Comparison of ENCODE assay signal across 9 cellular contexts in the genomic region with DNA sequence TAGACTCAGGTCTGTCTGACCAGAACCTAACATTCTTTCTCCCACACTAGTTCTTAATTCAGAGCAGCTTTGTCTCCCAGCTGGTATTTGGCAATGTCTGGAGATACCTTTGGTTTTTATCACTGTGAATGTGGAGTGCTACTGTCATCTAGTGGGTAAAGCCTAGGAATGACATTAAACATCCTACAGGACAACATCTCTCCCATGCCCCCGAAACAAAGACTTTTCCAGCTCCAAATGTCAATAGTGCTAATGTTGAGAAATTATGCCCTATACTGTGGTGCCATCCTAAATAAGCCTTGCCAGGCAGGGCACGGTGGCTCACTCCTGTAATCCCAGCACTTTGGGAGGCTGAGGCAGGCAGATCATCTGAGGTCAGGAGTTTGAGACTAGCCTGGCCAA. TPM values are rescaled to one million over a fixed set of nuclear protein-coding genes. Genes with fewer than 3 reads are reported as not detected.
DNase-seq lines count a peak whose midpoint lies in the region; ATAC-seq and TF ChIP-seq lines count a peak whose summit lies in the region.
"Had no signal": no experiment of that assay in that cellular context is flagged by ENCODE, and none has a peak within 500 bp of the region (broad histone marks: within the 10 kb centered on the region; RNA-seq: fewer than 3 reads in every experiment).

No MANE protein-coding gene starts in this region.

- no peaks in the 10 kb centered on the region for H3K36me3 ChIP-seq in ovary

- H3K4me3 ChIP-seq in HFF-Myc (replicated peaks; ENCODE audit: low read depth, low read length) (no peak overlapping the region), astrocyte of the cerebellum (ENCODE audit: low read depth, low read length) (no peak overlapping the region), ovary (no peak overlapping the region)

- H3K9me3 ChIP-seq in ovary: no peaks in the 10 kb centered on the region

- TF ChIP-seq CTCF in HFF-Myc (IDR thresholded peaks at IDR 0.05; ENCODE audit: low read depth, low read length, missing control alignments): peak; percentile 46
- peak; percentile 58 for TF ChIP-seq CTCF in astrocyte of the cerebellum (IDR thresholded peaks at IDR 0.05; ENCODE audit: low read depth, low read length, missing control alignments)
- no peak for TF ChIP-seq CTCF in ovary (IDR thresholded peaks at IDR 0.05)

- no peak for TF ChIP-seq EP300 in ovary (IDR thresholded peaks at IDR 0.05)

- ATAC-seq in left colon: peak; percentile 52

- intact Hi-C loops in left colon (cut with DNase I, micrococcal nuclease): no loop called here
- intact Hi-C loops in ovary (cut with DNase I): loop anchor here in 2 of 4 donors (10.0 kb wide), 1 partner anchor 143 kb away; no protein-coding TSS in a partner anchor

- no peak for TF ChIP-seq POLR2A in ovary (IDR thresholded peaks at IDR 0.05)

- H3K4me1 ChIP-seq in ovary (ENCODE audit: insufficient read depth): peaks cover 6% of the 10 kb centered on the region

- H3K27me3 ChIP-seq in ovary: no peaks in the 10 kb centered on the region

- in situ Hi-C loops in astrocyte of the cerebellum (cut with HindIII; ENCODE audit: low sequenced_read_pairs): no loop called here

- H3K27ac ChIP-seq in ovary: no peak overlapping the region

- 52 to 59% (median 55%) methylated on average over 2 of the region's 2 CpGs for WGBS in ovary, 3 donors

- DNase-seq in AG08395 (ENCODE audit: low spot score) (peak; percentile 57), HFF-Myc (ENCODE audit: extremely low read depth, low read depth) (no peak), astrocyte of the cerebellum (ENCODE audit: low read depth) (peak; percentile 50), left colon (no peak), ovary (no peak), NCI-H510A treated with DMSO at 0.1 percent for 48 hours (lab: John Stamatoyannopoulos, UW) (no peak)
- DNase-seq in central memory CD4-positive, alpha-beta T cell: no peak
- no peak for DNase-seq in activated CD8-positive, alpha-beta memory T cell treated with anti-CD3 and anti-CD28 coated beads, Interleukin-2, amount 50 U/mL, for 4 hours
- DNase-seq: MV-4-11 had no signal

RNA-seq across cellular contexts. Expression of gene TTPAL, which starts 4.2 kb away (rescaled TPM):
- total RNA-seq in left colon (1 to 10 TPM; 7.4 to 8.5 TPM), ovary (10 to 100 TPM in 6 of 7 donors, 1 to 10 TPM in 1; 5.6 to 25.1 (median 12.4) TPM)
- 1 to 10 TPM; 3.1 to 7.4 TPM for polyA plus RNA-seq in ovary

RNA-seq across cellular contexts. Expression of gene SERINC3, which starts 50.4 kb away (rescaled TPM):
- total RNA-seq in left colon (100 to 1,000 TPM in 1 of 2 donors, 10 to 100 TPM in 1; 89.3 to 117 TPM), ovary (100 to 1,000 TPM in 1 of 7 donors, 10 to 100 TPM in 6; 52.1 to 113 (median 90.1) TPM)
- polyA plus RNA-seq in ovary: 100 to 1,000 TPM in 1 of 2 donors, 10 to 100 TPM in 1; 69.4 to 171 TPM

Comparison
In these comparisons a context has a peak if more than half of its experiments do, and no peak if none do; other contexts are left out.
1. DNase-seq: peak in AG08395 (single experiment) and astrocyte of the cerebellum (single experiment); none in HFF-Myc (single experiment), left colon (0 of 2), ovary (0 of 5), central memory CD4-positive, alpha-beta T cell (single experiment), NCI-H510A treated with DMSO at 0.1 percent for 48 hours (single experiment) and activated CD8-positive, alpha-beta memory T cell treated with anti-CD3 and anti-CD28 coated beads, Interleukin-2, amount 50 U/mL, for 4 hours (single experiment).
2. CTCF ChIP-seq: peak in HFF-Myc (single experiment) and astrocyte of the cerebellum (single experiment); none in ovary (0 of 3).